20 cellular contexts compared by ENCODE assay signal in genomic region chr17:43515641-43516040, GRCh38. TPM values are rescaled to one million over a fixed set of nuclear protein-coding genes. Genes with fewer than 3 reads are reported as not detected.
A peak's percentile ranks its signal among the peaks of the same experiment; 100 is the strongest.
DNase-seq lines count a peak whose midpoint lies in the region; ATAC-seq and TF ChIP-seq lines count a peak whose summit lies in the region.
"Had no signal": no experiment of that assay in that cellular context is flagged by ENCODE, and none has a peak within 500 bp of the region (broad histone marks: within the 10 kb centered on the region; RNA-seq: fewer than 3 reads in every experiment).

No MANE protein-coding gene starts in this region.

- H3K27me3 ChIP-seq in OCI-LY3 (ENCODE audit: low read depth, low read length) = no peaks in the 10 kb centered on the region
- H3K27me3 ChIP-seq: Peyer's patch, transverse colon had no signal

- ATAC-seq in Right ventricle myocardium superior (ENCODE audit: poor library complexity) = peak; percentile 21
- ATAC-seq in Right ventricle myocardium inferior = no peak
- ATAC-seq: A549; activated CD4-positive, alpha-beta T cell treated with anti-CD3 and anti-CD28 coated beads for 36 hours; effector memory CD8-positive, alpha-beta T cell had no signal

- no peak overlapping the region for H3K9ac ChIP-seq in OCI-LY3 (ENCODE audit: low read length)

- peaks cover 40% of the 10 kb centered on the region for H3K4me1 ChIP-seq in OCI-LY3 (ENCODE audit: low read length)
- H3K4me1 ChIP-seq: A549, Peyer's patch, transverse colon had no signal

- DNase-seq in Right ventricle myocardium superior (no peak), Right ventricle myocardium inferior (ENCODE audit: missing footprints) (no peak), globus pallidus (ENCODE audit: low spot score) (peak; percentile 31), substantia nigra (lab: John Stamatoyannopoulos, UW) (peak in 2 of 49 donors; percentile 1 to 9), glomerular visceral epithelial cell (ENCODE audit: extremely low spot score) (no peak), kidney tubule cell (ENCODE audit: low spot score) (no peak)
- no peak for DNase-seq in activated CD4-positive, alpha-beta T cell treated with anti-CD3 and anti-CD28 coated beads, Interleukin-2, amount 50 U/mL, for 48 hours
- DNase-seq: activated CD4-positive, alpha-beta T cell treated with anti-CD3 and anti-CD28 coated beads for 36 hours; activated CD8-positive, alpha-beta memory T cell treated with anti-CD3 and anti-CD28 coated beads, Interleukin-2, amount 50 U/mL, for 4 hours; activated effector memory CD4-positive, alpha-beta T cell treated with anti-CD3 and anti-CD28 coated beads, Interleukin-2, amount 50 U/mL, for 16 hours; amniotic stem cell; cerebellar nuclear complex; effector memory CD8-positive, alpha-beta T cell; NCI-H1105; Peyer's patch; stimulated activated naive CD4-positive, alpha-beta T cell treated with Interleukin-2 at 50 U/mL for 16 hours; transverse colon had no signal

- H3K9me3 ChIP-seq in OCI-LY3 (ENCODE audit: insufficient read depth, low read length) = no peaks in the 10 kb centered on the region
- H3K9me3 ChIP-seq: A549, Peyer's patch, transverse colon had no signal

- H3K36me3 ChIP-seq in OCI-LY3 (replicated peaks; ENCODE audit: low read depth, low read length) = peaks cover 36% of the 10 kb centered on the region

- intact Hi-C loops in Right ventricle myocardium superior (cut with DNase I) (no loop called here), Right ventricle myocardium inferior (cut with DNase I) (no loop called here)

- no peak for TF ChIP-seq CTCF in OCI-LY3 (IDR thresholded peaks at IDR 0.05; ENCODE audit: low read depth, low read length)

- H3K27ac ChIP-seq in OCI-LY3 (ENCODE audit: low read length) = peak overlapping the region; percentile 36; the same call in 1 of the 2 replicates
- H3K27ac ChIP-seq in substantia nigra (ENCODE audit: low read depth, low read length, poor library complexity, severe bottlenecking) = peak overlapping the region; percentile 49
- H3K27ac ChIP-seq: A549, HL-60, Peyer's patch, transverse colon had no signal

- H3K4me2 ChIP-seq in OCI-LY3 (ENCODE audit: low read length) = no peak overlapping the region
- H3K4me2 ChIP-seq: A549 had no signal

- H4K20me1 ChIP-seq in OCI-LY3 (ENCODE audit: insufficient read depth, low read length) = peaks cover 4% of the 10 kb centered on the region

- no peak overlapping the region for H3K4me3 ChIP-seq in OCI-LY3 (ENCODE audit: low read length)
- H3K4me3 ChIP-seq: A549, Peyer's patch, transverse colon had no signal

- H3K79me2 ChIP-seq in OCI-LY3 (ENCODE audit: low read length) = no peaks in the 10 kb centered on the region; the same call in 1 of the 2 replicates

- H2AFZ ChIP-seq in OCI-LY3 (ENCODE audit: low read depth, low read length) = no peak overlapping the region

RNA-seq across cellular contexts. Expression of gene ETV4, which starts 30.5 kb away (rescaled TPM):
- 0.24 TPM for total RNA-seq in Right ventricle myocardium superior
- total RNA-seq in Right ventricle myocardium inferior = 0.41 TPM

RNA-seq across cellular contexts. Expression of gene DHX8, which starts 31.9 kb away (rescaled TPM):
- total RNA-seq in Right ventricle myocardium superior (26.1 TPM), Right ventricle myocardium inferior (22.3 TPM)
